Comparison of ENCODE assay signal across 39 cellular contexts in genomic region chr1:40114400-40114799, GRCh38.
"Had no signal": no experiment of that assay in that cellular context is flagged by ENCODE, and none has a peak within 500 bp of the region (broad histone marks: within the 10 kb centered on the region; RNA-seq: fewer than 3 reads in every experiment).

No MANE protein-coding gene starts in this region.

- H3K4me1 Mint-ChIP-seq: activated naive CD4-positive, alpha-beta T cell treated with anti-CD3 and anti-CD28 coated beads, Interleukin-2, amount 10 ng/mL, durations not matched to agents 7 days and 5 days; activated naive CD4-positive, alpha-beta T cell treated with anti-CD3 and anti-CD28 coated beads, Interleukin-2, amount 50 U/mL, for 24 hours; activated naive CD8-positive, alpha-beta T cell treated with anti-CD3 and anti-CD28 coated beads for 36 hours; activated naive CD8-positive, alpha-beta T cell treated with anti-CD3 and anti-CD28 coated beads, Interleukin-2, amount 10 ng/mL, durations not matched to agents 7 days and 5 days; activated naive CD8-positive, alpha-beta T cell treated with anti-CD3 and anti-CD28 coated beads, Interleukin-2, amount 50 U/mL, for 24 hours; activated T-helper 17 cell treated with anti-CD3 and anti-CD28 coated beads, Interleukin-2, amount 50 U/mL, for 72 hours; brain; central memory CD8-positive, alpha-beta T cell had no signal

- H3K4me3 Mint-ChIP-seq: activated naive CD4-positive, alpha-beta T cell treated with anti-CD3 and anti-CD28 coated beads for 36 hours; activated naive CD4-positive, alpha-beta T cell treated with anti-CD3 and anti-CD28 coated beads, Interleukin-2, amount 10 ng/mL, durations not matched to agents 7 days and 5 days; activated naive CD4-positive, alpha-beta T cell treated with anti-CD3 and anti-CD28 coated beads, Interleukin-2, amount 50 U/mL, for 24 hours; activated naive CD8-positive, alpha-beta T cell; activated naive CD8-positive, alpha-beta T cell treated with anti-CD3 and anti-CD28 coated beads for 36 hours; activated naive CD8-positive, alpha-beta T cell treated with anti-CD3 and anti-CD28 coated beads, Interleukin-2, amount 10 ng/mL, durations not matched to agents 7 days and 5 days; activated naive CD8-positive, alpha-beta T cell treated with anti-CD3 and anti-CD28 coated beads, Interleukin-2, amount 50 U/mL, for 24 hours; activated T-cell treated with anti-CD3 and anti-CD28 coated beads, Interleukin-2, amount 50 U/mL, for 24 hours; activated T-cell treated with anti-CD3 and anti-CD28 coated beads, Interleukin-2, amount 50 U/mL, for 4 hours; activated T-cell treated with anti-CD3 and anti-CD28 coated beads, Interleukin-2, amount 50 U/mL, for 72 hours; activated T-helper 1 cell treated with anti-CD3 and anti-CD28 coated beads, Interleukin-12 subunit alpha, Interleukin-12 subunit beta, Interleukin-2, Interleukin-4 antibody, amounts not matched to agents 30 ng/mL and 10 ng/mL and 1 ng/mL, durations not matched to agents 14 hours and 24 hours and 36 hours; activated T-helper 17 cell treated with anti-CD3 and anti-CD28 coated beads, Interleukin-2, amount 50 U/mL, for 72 hours; brain; central memory CD8-positive, alpha-beta T cell had no signal

- H3K27me3 ChIP-seq: ascending aorta, body of pancreas, brain microvascular endothelial cell, breast epithelium had no signal

- H3K36me3 Mint-ChIP-seq: brain had no signal

- FAIRE-seq: bronchial epithelial cell had no signal

- H3K9me3 ChIP-seq: adrenal gland, body of pancreas had no signal

- H3K27ac ChIP-seq: adrenal gland, ascending aorta, body of pancreas, brain microvascular endothelial cell, breast epithelium, cardiac muscle cell had no signal

- H3K4me3 ChIP-seq: adrenal gland, ascending aorta, body of pancreas, breast epithelium, cardiac muscle cell had no signal

- ATAC-seq: activated naive CD4-positive, alpha-beta T cell treated with anti-CD3 and anti-CD28 coated beads, Interleukin-2, amount 50 U/mL, for 72 hours; activated naive CD8-positive, alpha-beta T cell treated with anti-CD3 and anti-CD28 coated beads, Interleukin-2, amount 50 U/mL, for 24 hours; activated T-cell treated with anti-CD3 and anti-CD28 coated beads, Interleukin-2, amount 50 U/mL, for 4 hours; activated T-cell treated with anti-CD3 and anti-CD28 coated beads, Interleukin-2, amount 50 U/mL, for 72 hours; activated T-helper 17 cell treated with anti-CD3 and anti-CD28 coated beads, Interleukin-2, amount 50 U/mL, for 72 hours; body of pancreas had no signal

- H3K36me3 ChIP-seq: adrenal gland, ascending aorta, brain microvascular endothelial cell, breast epithelium, cardiac muscle cell had no signal

- H3K4me1 ChIP-seq: adrenal gland, ascending aorta, body of pancreas, breast epithelium had no signal

- DNase-seq: activated effector memory CD4-positive, alpha-beta T cell treated with anti-CD3 and anti-CD28 coated beads, Interleukin-2, amount 50 U/mL, for 16 hours; activated effector memory CD4-positive, alpha-beta T cell treated with Interleukin-2 at 50 U/mL for 16 hours; activated gamma-delta T cell; activated gamma-delta T cell treated with Interleukin-2 at 50 U/mL for 16 hours; activated naive CD4-positive, alpha-beta T cell; activated naive CD4-positive, alpha-beta T cell treated with anti-CD3 and anti-CD28 coated beads for 36 hours; activated naive CD4-positive, alpha-beta T cell treated with anti-CD3 and anti-CD28 coated beads, Interleukin-2, amount 10 ng/mL, durations not matched to agents 7 days and 5 days; activated naive CD4-positive, alpha-beta T cell treated with anti-CD3 and anti-CD28 coated beads, Interleukin-2, amount 50 U/mL, for 16 hours; activated naive CD4-positive, alpha-beta T cell treated with Interleukin-2 at 50 U/mL for 16 hours; activated naive CD8-positive, alpha-beta T cell treated with anti-CD3 and anti-CD28 coated beads for 36 hours; activated naive CD8-positive, alpha-beta T cell treated with anti-CD3 and anti-CD28 coated beads, Interleukin-2, amount 10 ng/mL, durations not matched to agents 7 days and 5 days; activated naive CD8-positive, alpha-beta T cell treated with anti-CD3 and anti-CD28 coated beads, Interleukin-2, amount 50 U/mL, for 24 hours; activated T-cell treated with anti-CD3 and anti-CD28 coated beads, Interleukin-2, amount 50 U/mL, for 1 hour; activated T-cell treated with anti-CD3 and anti-CD28 coated beads, Interleukin-2, amount 50 U/mL, for 24 hours; activated T-cell treated with anti-CD3 and anti-CD28 coated beads, Interleukin-2, amount 50 U/mL, for 4 hours; activated T-cell treated with anti-CD3 and anti-CD28 coated beads, Interleukin-2, amount 50 U/mL, for 48 hours; activated T-cell treated with anti-CD3 and anti-CD28 coated beads, Interleukin-2, amount 50 U/mL, for 72 hours; adrenal gland; amniotic stem cell; amygdala; anterior cingulate cortex; aorta; body of pancreas; brain microvascular endothelial cell; caudate nucleus; central memory CD4-positive, alpha-beta T cell; cerebellar nuclear complex had no signal

- H3K27ac Mint-ChIP-seq: activated naive CD4-positive, alpha-beta T cell treated with anti-CD3 and anti-CD28 coated beads for 36 hours; activated naive CD4-positive, alpha-beta T cell treated with anti-CD3 and anti-CD28 coated beads, Interleukin-2, amount 10 ng/mL, durations not matched to agents 7 days and 5 days; activated naive CD4-positive, alpha-beta T cell treated with anti-CD3 and anti-CD28 coated beads, Interleukin-2, amount 50 U/mL, for 24 hours; activated naive CD4-positive, alpha-beta T cell treated with anti-CD3 and anti-CD28 coated beads, Interleukin-2, amount 50 U/mL, for 72 hours; activated naive CD8-positive, alpha-beta T cell; activated naive CD8-positive, alpha-beta T cell treated with anti-CD3 and anti-CD28 coated beads for 36 hours; activated naive CD8-positive, alpha-beta T cell treated with anti-CD3 and anti-CD28 coated beads, Interleukin-2, amount 10 ng/mL, durations not matched to agents 7 days and 5 days; activated naive CD8-positive, alpha-beta T cell treated with anti-CD3 and anti-CD28 coated beads, Interleukin-2, amount 50 U/mL, for 24 hours; activated T-cell treated with anti-CD3 and anti-CD28 coated beads, Interleukin-2, amount 50 U/mL, for 24 hours; activated T-cell treated with anti-CD3 and anti-CD28 coated beads, Interleukin-2, amount 50 U/mL, for 72 hours; activated T-helper 1 cell treated with anti-CD3 and anti-CD28 coated beads, Interleukin-12 subunit alpha, Interleukin-12 subunit beta, Interleukin-2, Interleukin-4 antibody, amounts not matched to agents 30 ng/mL and 10 ng/mL and 1 ng/mL, durations not matched to agents 14 hours and 24 hours and 36 hours; activated T-helper 17 cell treated with anti-CD3 and anti-CD28 coated beads, Interleukin-2, amount 50 U/mL, for 72 hours; activated T-helper 2 cell treated with anti-CD3 and anti-CD28 coated beads, Interferon-gamma antibody, Interleukin-2, Interleukin-4, amounts not matched to agents 10 μg/mL and 5 μg/mL and 100 μg/mL, durations not matched to agents 14 hours and 24 hours and 36 hours; brain had no signal
